Comparison of ENCODE assay signal across 1 cellular context in the genomic region with DNA sequence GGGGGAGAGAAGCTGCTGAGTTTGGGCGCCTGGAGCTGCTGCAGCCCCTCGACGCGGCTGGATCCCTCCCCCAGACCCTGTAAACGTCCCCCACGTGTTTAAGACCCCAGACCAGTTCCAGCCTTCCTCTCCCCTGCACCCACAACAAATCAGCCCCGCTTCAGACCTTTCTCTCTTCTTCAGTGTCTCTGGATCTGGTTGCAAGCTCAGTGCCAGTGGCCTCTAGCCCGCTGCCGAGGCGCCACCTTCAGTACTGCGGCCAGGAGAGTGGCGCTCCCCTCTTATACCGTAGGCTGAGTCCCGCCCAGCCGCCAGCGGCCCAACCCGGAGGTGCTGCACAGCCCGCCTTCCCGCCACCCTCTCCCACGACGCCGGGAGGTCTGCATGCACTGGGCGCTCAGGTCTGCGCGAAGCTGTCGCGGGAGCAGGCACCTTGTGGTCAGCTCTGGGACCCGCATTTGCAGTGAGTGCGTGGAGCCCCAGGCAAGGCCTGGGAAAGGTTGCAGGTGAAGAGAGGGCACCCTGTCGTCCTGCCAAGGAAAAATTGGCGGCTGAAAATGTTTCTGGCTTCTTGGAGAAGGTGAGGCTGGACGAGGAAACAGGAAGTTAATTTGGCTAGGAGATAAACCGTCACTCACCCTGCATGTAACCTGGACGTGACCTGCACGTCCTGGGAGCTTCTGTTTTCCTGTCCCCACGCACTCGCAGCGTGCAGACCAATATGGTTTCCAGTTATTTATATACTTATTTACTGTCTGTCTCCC.
TF ChIP-seq lines count a peak whose summit lies in the region.

A gene with protein sequence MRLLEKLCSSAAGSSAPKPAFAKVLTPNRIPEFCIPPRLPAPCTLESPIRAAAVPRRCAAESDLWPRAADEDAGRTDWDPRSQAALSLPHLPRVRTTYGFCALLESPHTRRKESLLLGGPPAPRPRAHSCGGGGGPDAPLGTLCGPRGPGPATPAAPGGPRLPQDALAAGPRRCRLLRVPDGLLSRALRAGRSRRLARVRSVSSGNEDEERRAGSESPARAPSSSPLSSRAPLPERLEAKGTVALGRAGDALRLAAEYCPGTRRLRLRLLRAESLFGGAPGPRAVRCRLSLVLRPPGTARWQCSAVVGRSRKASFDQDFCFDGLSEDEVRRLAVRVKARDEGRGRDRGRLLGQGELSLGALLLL (minus strand): TSS at position 257 of the 764 bp plus-strand sequence. CDS start 301 bp downstream, outside the sequence.

TF ChIP-seq in WTC11, 78 proteins besides CTCF, POLR2A, EP300 and RAD21 (continued from another document):
- TF ChIP-seq ZNF281 (CRISPR knock-in tag; IDR thresholded peaks at IDR 0.05), result peak; percentile 85
- TF ChIP-seq RELA (CRISPR knock-in tag; IDR thresholded peaks at IDR 0.05; ENCODE audit: borderline replicate concordance), result peak; percentile 88; the same call in 1 of the 2 replicates
- TF ChIP-seq ZNF423 (CRISPR knock-in tag; IDR thresholded peaks at IDR 0.05), result no peak; the same call in 1 of the 2 replicates
